In genomic region chr13:56953965-56954364, GRCh38 we compare ENCODE assay signal across 18 cellular contexts.
DNase-seq lines count a peak whose midpoint lies in the region; ATAC-seq, FAIRE-seq and TF ChIP-seq lines count a peak whose summit lies in the region.
"Had no signal": no experiment of that assay in that cellular context is flagged by ENCODE, and none has a peak within 500 bp of the region (broad histone marks: within the 10 kb centered on the region; RNA-seq: fewer than 3 reads in every experiment).

No MANE protein-coding gene starts in this region.

- H3K4me3 ChIP-seq in HepG2 (replicated peaks in 1 of 3; ENCODE audit: insufficient read depth in 1 of 3, low read depth in 2 of 3, low read length in 3 of 3) (no peak overlapping the region), right lobe of liver (no peak overlapping the region), endothelial cell of umbilical vein (replicated peaks in 1 of 3; ENCODE audit: insufficient read depth in 1 of 3, low read depth in 1 of 3, low read length in 3 of 3) (no peak overlapping the region)
- no peak overlapping the region for H3K4me3 ChIP-seq in CD8-positive, alpha-beta T cell (ENCODE audit: low read depth, low read length)

- no peak overlapping the region for H3K4me3 Mint-ChIP-seq in CD8-positive, alpha-beta T cell
- H3K4me3 Mint-ChIP-seq: CD4-positive, alpha-beta memory T cell; IgD-negative memory B cell had no signal

- intact Hi-C loops in HepG2 (cut with micrococcal nuclease; ENCODE audit: unreplicated experiment): no loop called here
- intact Hi-C loops in right lobe of liver (cut with DNase I): no loop called here
- intact Hi-C loops in endothelial cell of umbilical vein (cut with micrococcal nuclease): no loop called here
- intact Hi-C loops in CD8-positive, alpha-beta T cell (cut with DNase I, micrococcal nuclease): no loop called here

- no peak overlapping the region for H3K4me2 ChIP-seq in HepG2 (ENCODE audit: low read depth, low read length)
- no peak overlapping the region for H3K4me2 ChIP-seq in endothelial cell of umbilical vein (ENCODE audit: insufficient read depth, low read length)

- H3K36me3 ChIP-seq in HepG2 (replicated peaks in 1 of 2; ENCODE audit: control insufficient read depth in 1 of 2, insufficient read depth in 2 of 2, low read length in 2 of 2): no peaks in the 10 kb centered on the region
- no peaks in the 10 kb centered on the region for H3K36me3 ChIP-seq in right lobe of liver
- no peaks in the 10 kb centered on the region for H3K36me3 ChIP-seq in endothelial cell of umbilical vein (ENCODE audit: control insufficient read depth in 2 of 2, extremely low read depth in 1 of 2, insufficient read depth in 2 of 2, low read length in 2 of 2)
- H3K36me3 ChIP-seq in CD8-positive, alpha-beta T cell (ENCODE audit: insufficient read depth, low read length): no peaks in the 10 kb centered on the region
- H3K36me3 ChIP-seq: BE2C had no signal

- no peak overlapping the region for H3K9ac ChIP-seq in HepG2 (ENCODE audit: insufficient read depth, low read depth, low read length)
- no peak overlapping the region for H3K9ac ChIP-seq in endothelial cell of umbilical vein (replicated peaks; ENCODE audit: extremely low read depth, insufficient read depth, low read length)

- H3K9me1 ChIP-seq in endothelial cell of umbilical vein (replicated peaks; ENCODE audit: control insufficient read depth, extremely low read depth, insufficient read depth, low read length): no peaks in the 10 kb centered on the region

- H3K27ac ChIP-seq in HepG2 (ENCODE audit: extremely low read length, insufficient read depth, low read length): no peak overlapping the region
- H3K27ac ChIP-seq in right lobe of liver: no peak overlapping the region
- no peak overlapping the region for H3K27ac ChIP-seq in endothelial cell of umbilical vein (ENCODE audit: insufficient read depth, low read depth, low read length)
- no peak overlapping the region for H3K27ac ChIP-seq in CD8-positive, alpha-beta T cell (ENCODE audit: low read depth, low read length)
- H3K27ac ChIP-seq: C4-2B, HL-60 had no signal

- in situ Hi-C loops in HepG2 (cut with HindIII; ENCODE audit: extremely low pct_ligation_motif_present, low pct_unique_long_range_greater_than_20kb): no loop called here

- H3K4me1 Mint-ChIP-seq in CD8-positive, alpha-beta T cell (ENCODE audit: low read depth): no peaks in the 10 kb centered on the region
- H3K4me1 Mint-ChIP-seq: CD4-positive, alpha-beta memory T cell; IgD-negative memory B cell had no signal

- no peak overlapping the region for H3K27ac Mint-ChIP-seq in CD8-positive, alpha-beta T cell
- H3K27ac Mint-ChIP-seq: CD4-positive, alpha-beta memory T cell; IgD-negative memory B cell had no signal

- no peak for DNase-seq in HepG2 (ENCODE audit: low spot score)
- no peak for DNase-seq in right lobe of liver
- DNase-seq in RKO (ENCODE audit: low spot score): peak; percentile 19
- DNase-seq in endothelial cell of umbilical vein (ENCODE audit: low read depth, low spot score): no peak
- no peak for DNase-seq in NCI-H2196 treated with DMSO at 0.1 percent for 48 hours (lab: John Stamatoyannopoulos, UW; ENCODE audit: unreplicated experiment)
- no peak for DNase-seq in CD8-positive, alpha-beta T cell
- DNase-seq: BE2C; CD4-positive, alpha-beta memory T cell; COR-L47; DMS153; GF-D8; H7 had no signal

- no peak overlapping the region for H2AFZ ChIP-seq in HepG2 (ENCODE audit: low read length)
- no peak overlapping the region for H2AFZ ChIP-seq in endothelial cell of umbilical vein (ENCODE audit: low read depth, low read length)

- CTCF ChIA-PET in HepG2 (lab: Yijun Ruan, JAX; ENCODE audit: low intra/inter-chr PET ratio, low total read pairs): no interaction called here
- CTCF ChIA-PET in endothelial cell of umbilical vein (lab: Charles Lee): no interaction called here
- CTCF ChIA-PET in CD8-positive, alpha-beta T cell (lab: Charles Lee): no interaction called here

- H3K27me3 Mint-ChIP-seq in CD8-positive, alpha-beta T cell (ENCODE audit: low read depth): no peaks in the 10 kb centered on the region
- H3K27me3 Mint-ChIP-seq: CD4-positive, alpha-beta memory T cell; IgD-negative memory B cell had no signal

- no peaks in the 10 kb centered on the region for H3K79me2 ChIP-seq in HepG2 (ENCODE audit: insufficient read depth, low read length)
- no peaks in the 10 kb centered on the region for H3K79me2 ChIP-seq in endothelial cell of umbilical vein (ENCODE audit: control insufficient read depth, insufficient read depth, low read length)

- TF ChIP-seq CTCF in HepG2 (CRISPR knock-in tag; IDR thresholded peaks at IDR 0.05) (no peak), right lobe of liver (IDR thresholded peaks at IDR 0.05) (no peak), endothelial cell of umbilical vein (IDR thresholded peaks at IDR 0.05; ENCODE audit: extremely low read depth in 1 of 2, insufficient read depth in 1 of 2, low read depth in 1 of 2, low read length in 2 of 2) (no peak)
- TF ChIP-seq CTCF in CD8-positive, alpha-beta T cell (IDR thresholded peaks at IDR 0.05): no peak

- H3K27me3 ChIP-seq in HepG2 (ENCODE audit: control insufficient read depth in 1 of 2, insufficient read depth in 2 of 2, low read length in 2 of 2): no peaks in the 10 kb centered on the region
- no peaks in the 10 kb centered on the region for H3K27me3 ChIP-seq in right lobe of liver
- no peaks in the 10 kb centered on the region for H3K27me3 ChIP-seq in endothelial cell of umbilical vein (ENCODE audit: control insufficient read depth in 2 of 2, insufficient read depth in 2 of 2, low read length in 2 of 2)
- H3K27me3 ChIP-seq in CD8-positive, alpha-beta T cell (ENCODE audit: insufficient read depth, low read length): no peaks in the 10 kb centered on the region
- H3K27me3 ChIP-seq: BE2C had no signal

- FAIRE-seq in HepG2 (lab: Jason Lieb, UNC): no peak
- no peak for FAIRE-seq in endothelial cell of umbilical vein (lab: Jason Lieb, UNC)
- FAIRE-seq: A204.1, D721Med had no signal

- no peaks in the 10 kb centered on the region for H3K36me3 Mint-ChIP-seq in CD8-positive, alpha-beta T cell
- H3K36me3 Mint-ChIP-seq: CD4-positive, alpha-beta memory T cell; IgD-negative memory B cell had no signal

- H3K4me1 ChIP-seq in HepG2 (ENCODE audit: insufficient read depth, low read length) (no peaks in the 10 kb centered on the region), right lobe of liver (no peaks in the 10 kb centered on the region), endothelial cell of umbilical vein (ENCODE audit: control insufficient read depth, extremely low read depth, insufficient read depth, low read length) (no peaks in the 10 kb centered on the region)
- H3K4me1 ChIP-seq in CD8-positive, alpha-beta T cell (ENCODE audit: insufficient read depth, low read length): no peaks in the 10 kb centered on the region
- H3K4me1 ChIP-seq: BE2C had no signal

- TF ChIP-seq RAD21 in HepG2 (CRISPR knock-in tag; IDR thresholded peaks at IDR 0.05): no peak

- H3K9me3 ChIP-seq in HepG2 (ENCODE audit: low read length): peaks cover 33% of the 10 kb centered on the region
- H3K9me3 ChIP-seq in right lobe of liver: no peaks in the 10 kb centered on the region
- no peaks in the 10 kb centered on the region for H3K9me3 ChIP-seq in endothelial cell of umbilical vein (replicated peaks; ENCODE audit: control insufficient read depth, insufficient read depth, low read length)
- no peaks in the 10 kb centered on the region for H3K9me3 ChIP-seq in CD8-positive, alpha-beta T cell (ENCODE audit: low read length)
- H3K9me3 ChIP-seq: BE2C had no signal

- ATAC-seq in HepG2 (no peak), right lobe of liver (no peak), GM18498 (IDR thresholded peaks at IDR 0.05; ENCODE audit: unreplicated experiment) (no peak)
- no peak for ATAC-seq in CD8-positive, alpha-beta T cell

- no peak for TF ChIP-seq EP300 in HepG2 (IDR thresholded peaks at IDR 0.05; ENCODE audit: low read depth in 2 of 2, low read length in 2 of 2)
- TF ChIP-seq EP300 in HepG2 (CRISPR knock-in tag; IDR thresholded peaks at IDR 0.05; ENCODE audit: borderline replicate concordance): no peak

- POLR2A ChIA-PET in HepG2 (lab: Yijun Ruan, JAX) (no interaction called here), endothelial cell of umbilical vein (lab: Charles Lee) (no interaction called here)
- POLR2A ChIA-PET in CD8-positive, alpha-beta T cell (lab: Charles Lee): no interaction called here

- dilution Hi-C loops in endothelial cell of umbilical vein (cut with MboI; ENCODE audit: extremely low pct_ligation_motif_present, low sequenced_read_pairs): no loop called here

- TF ChIP-seq POLR2A in HepG2 (IDR thresholded peaks at IDR 0.05; ENCODE audit: insufficient read depth in 1 of 2, low read depth in 2 of 2, low read length in 2 of 2) (no peak), right lobe of liver (IDR thresholded peaks at IDR 0.05) (no peak), endothelial cell of umbilical vein (IDR thresholded peaks at IDR 0.05; ENCODE audit: low read depth, low read length) (no peak)

- no peaks in the 10 kb centered on the region for H4K20me1 ChIP-seq in HepG2 (ENCODE audit: insufficient read depth, low read length)
- no peaks in the 10 kb centered on the region for H4K20me1 ChIP-seq in endothelial cell of umbilical vein (replicated peaks; ENCODE audit: control insufficient read depth, extremely low read depth, insufficient read depth, low read length)

- H3K9me3 Mint-ChIP-seq in CD8-positive, alpha-beta T cell: peaks cover 7% of the 10 kb centered on the region

- BruUV-seq in HepG2 (replicated peaks; lab: Mats Ljungman, UMichigan) (no TSS peak), endothelial cell of umbilical vein (replicated peaks; lab: Mats Ljungman, UMichigan) (no TSS peak)

TF ChIP-seq in HepG2, 621 proteins besides CTCF, POLR2A, EP300 and RAD21 (continues in another document):
- no peak for TF ChIP-seq HOXA5 (CRISPR knock-in tag; IDR thresholded peaks at IDR 0.05)

TF ChIP-seq in endothelial cell of umbilical vein, 7 proteins besides CTCF, POLR2A, EP300 and RAD21:
- no peak for TF ChIP-seq EZH2 (IDR thresholded peaks at IDR 0.05; ENCODE audit: borderline replicate concordance, low read depth, low read length, severe bottlenecking)
- no peak for TF ChIP-seq GATA2 (IDR thresholded peaks at IDR 0.05; ENCODE audit: insufficient read depth, insufficient read length, low read depth, low read length)
- TF ChIP-seq FOS (IDR thresholded peaks at IDR 0.05; ENCODE audit: borderline replicate concordance, insufficient read depth, low read length): peak; percentile 12
- TF ChIP-seq POLR2AphosphoS5 (IDR thresholded peaks at IDR 0.05; ENCODE audit: insufficient read depth, low read depth, low read length): no peak
- TF ChIP-seq MYC (IDR thresholded peaks at IDR 0.05; ENCODE audit: low read depth, low read length): no peak
- TF ChIP-seq JUN (IDR thresholded peaks at IDR 0.05; ENCODE audit: borderline replicate concordance, insufficient read depth, insufficient read length, low read depth): no peak
- TF ChIP-seq MAX (IDR thresholded peaks at IDR 0.05; ENCODE audit: insufficient read depth, insufficient read length): no peak
